8 cellular contexts compared by ENCODE assay signal in genomic region chr6:39347906-39348585, GRCh38. TPM values are rescaled to one million over a fixed set of nuclear protein-coding genes. Genes with fewer than 3 reads are reported as not detected.
A peak's percentile ranks its signal among the peaks of the same experiment; 100 is the strongest.
DNase-seq lines count a peak whose midpoint lies in the region; ATAC-seq and TF ChIP-seq lines count a peak whose summit lies in the region.

No MANE protein-coding gene starts in this region.

- peak; percentile 86 for TF ChIP-seq CTCF in DOHH2 (IDR thresholded peaks at IDR 0.05; ENCODE audit: low read depth, low read length, poor library complexity, severe bottlenecking)
- TF ChIP-seq CTCF in activated CD8-positive, alpha-beta T cell treated with anti-CD3 and anti-CD28 coated beads for 36 hours (IDR thresholded peaks at IDR 0.05): peak; percentile 94

- intact Hi-C loops in activated CD8-positive, alpha-beta T cell treated with anti-CD3 and anti-CD28 coated beads for 36 hours (cut with micrococcal nuclease): no loop called here

- H3K4me3 Mint-ChIP-seq in activated CD8-positive, alpha-beta T cell treated with anti-CD3 and anti-CD28 coated beads for 36 hours: no peak overlapping the region
- no peak overlapping the region for H3K4me3 Mint-ChIP-seq in effector memory CD8-positive, alpha-beta T cell

- H3K27ac ChIP-seq in DOHH2 (ENCODE audit: low read depth, low read length): no peak overlapping the region

- no peaks in the 10 kb centered on the region for H3K79me2 ChIP-seq in DOHH2 (ENCODE audit: control insufficient read depth, low read length)

- H3K36me3 Mint-ChIP-seq in activated CD8-positive, alpha-beta T cell treated with anti-CD3 and anti-CD28 coated beads for 36 hours (ENCODE audit: low read depth): no peaks in the 10 kb centered on the region
- peaks cover 3% of the 10 kb centered on the region for H3K36me3 Mint-ChIP-seq in effector memory CD8-positive, alpha-beta T cell (ENCODE audit: insufficient read depth)

- no peaks in the 10 kb centered on the region for H3K27me3 ChIP-seq in DOHH2 (ENCODE audit: control insufficient read depth, low read length)

- H3K4me2 ChIP-seq in DOHH2 (ENCODE audit: low read length): no peak overlapping the region

- H3K4me1 ChIP-seq in DOHH2 (ENCODE audit: control insufficient read depth, low read length): peaks cover 6% of the 10 kb centered on the region

- no peaks in the 10 kb centered on the region for H3K4me1 Mint-ChIP-seq in activated CD8-positive, alpha-beta T cell treated with anti-CD3 and anti-CD28 coated beads for 36 hours (ENCODE audit: low read depth)
- H3K4me1 Mint-ChIP-seq in effector memory CD8-positive, alpha-beta T cell (ENCODE audit: low read depth in 2 of 2): peaks cover 0 to 3% of the 10 kb centered on the region in 2 donors

- DNase-seq in NCI-H774 (lab: John Stamatoyannopoulos, UW) (peak; percentile 40), middle frontal gyrus (ENCODE audit: extremely low spot score, low spot score) (peak; percentile 50)
- peak; percentile 77 for DNase-seq in activated CD8-positive, alpha-beta T cell treated with anti-CD3 and anti-CD28 coated beads for 36 hours
- peak; percentile 28 to 55 (median 31) for DNase-seq in effector memory CD8-positive, alpha-beta T cell
- peak; percentile 38 for DNase-seq in stimulated activated CD8-positive, alpha-beta memory T cell treated with anti-CD3 and anti-CD28 coated beads, Interleukin-7, amount 100 ng/mL, for 24 hours (ENCODE audit: low read depth)

- H3K27ac Mint-ChIP-seq in activated CD8-positive, alpha-beta T cell treated with anti-CD3 and anti-CD28 coated beads for 36 hours: no peak overlapping the region
- no peak overlapping the region for H3K27ac Mint-ChIP-seq in effector memory CD8-positive, alpha-beta T cell

- H4K20me1 ChIP-seq in DOHH2 (ENCODE audit: control insufficient read depth, insufficient read depth, low read depth, low read length): no peaks in the 10 kb centered on the region

- H3K9me3 Mint-ChIP-seq in activated CD8-positive, alpha-beta T cell treated with anti-CD3 and anti-CD28 coated beads for 36 hours: no peaks in the 10 kb centered on the region
- no peaks in the 10 kb centered on the region for H3K9me3 Mint-ChIP-seq in effector memory CD8-positive, alpha-beta T cell

- no peaks in the 10 kb centered on the region for H3F3A ChIP-seq in DOHH2 (ENCODE audit: control insufficient read depth, insufficient read depth)

- no peak overlapping the region for H3K4me3 ChIP-seq in DOHH2 (ENCODE audit: low read length)

- no peaks in the 10 kb centered on the region for H3K9me2 ChIP-seq in DOHH2 (replicated peaks; ENCODE audit: control insufficient read depth, low read length)

- no peaks in the 10 kb centered on the region for H3K9me3 ChIP-seq in DOHH2 (ENCODE audit: control insufficient read depth, insufficient read depth, low read length)

- no peaks in the 10 kb centered on the region for H3K36me3 ChIP-seq in DOHH2 (ENCODE audit: control insufficient read depth, low read length)

- POLR2A ChIA-PET in activated CD8-positive, alpha-beta T cell treated with anti-CD3 and anti-CD28 coated beads for 36 hours (lab: Charles Lee): no interaction called here

- ATAC-seq in HG02852 (IDR thresholded peaks at IDR 0.05; ENCODE audit: unreplicated experiment) (peak; percentile 46), GM21423 (IDR thresholded peaks at IDR 0.05; ENCODE audit: unreplicated experiment) (no peak)
- peak; percentile 78 for ATAC-seq in activated CD8-positive, alpha-beta T cell treated with anti-CD3 and anti-CD28 coated beads for 36 hours
- ATAC-seq in effector memory CD8-positive, alpha-beta T cell (replicated peaks): peak; percentile 48

- CTCF ChIA-PET in activated CD8-positive, alpha-beta T cell treated with anti-CD3 and anti-CD28 coated beads for 36 hours (lab: Charles Lee): interaction anchor here (0.6 to 2.2 kb wide), 10 partner anchors 9 to 985 kb away, joined by 3 to 10 read pairs (median 4); no protein-coding TSS in a partner anchor

- no peaks in the 10 kb centered on the region for H3K27me3 Mint-ChIP-seq in activated CD8-positive, alpha-beta T cell treated with anti-CD3 and anti-CD28 coated beads for 36 hours
- peaks cover 7 to 20% of the 10 kb centered on the region in 2 donors for H3K27me3 Mint-ChIP-seq in effector memory CD8-positive, alpha-beta T cell

RNA-seq across cellular contexts. Expression of gene KCNK16, which starts 25.5 kb away (rescaled TPM):
- total RNA-seq in activated CD8-positive, alpha-beta T cell treated with anti-CD3 and anti-CD28 coated beads for 36 hours: not detected

RNA-seq across cellular contexts. Expression of gene KCNK17, which starts 33.8 kb away (rescaled TPM):
- not detected for total RNA-seq in activated CD8-positive, alpha-beta T cell treated with anti-CD3 and anti-CD28 coated beads for 36 hours
